In genomic region chr1:164774819-164775654, GRCh38 we compare ENCODE assay signal across 1 cellular context.
TF ChIP-seq lines count a peak whose summit lies in the region.

No MANE protein-coding gene starts in this region.

TF ChIP-seq in K562, 482 proteins besides CTCF, POLR2A, EP300 and RAD21 (continued from another document and continues in another):
- TF ChIP-seq ARID3A (IDR thresholded peaks at IDR 0.05; ENCODE audit: borderline replicate concordance, low read depth, low read length) (no peak), MCM3 (IDR thresholded peaks at IDR 0.05) (no peak), POLR2AphosphoS5 (IDR thresholded peaks at IDR 0.05; ENCODE audit: control insufficient read depth, insufficient read depth, low read depth, low read length) (peak; percentile 60; the same call in 1 of the 2 replicates), NFIC (IDR thresholded peaks at IDR 0.05) (peak; percentile 43), FOXJ2 (tag; IDR thresholded peaks at IDR 0.05) (peak; percentile 92), CBX1 (IDR thresholded peaks at IDR 0.05; ENCODE audit: low read depth) (no peak), ZNF124 (CRISPR knock-in tag; IDR thresholded peaks at IDR 0.05) (no peak), HES1 (IDR thresholded peaks at IDR 0.05; ENCODE audit: low read depth) (peak; percentile 80), TCF7 (IDR thresholded peaks at IDR 0.05; ENCODE audit: borderline replicate concordance) (no peak), HSF4 (CRISPR knock-in tag; IDR thresholded peaks at IDR 0.05; ENCODE audit: borderline replicate concordance) (no peak), ELK1 (CRISPR knock-in tag; IDR thresholded peaks at IDR 0.05) (no peak), HDAC8 (tag; IDR thresholded peaks at IDR 0.05) (no peak), ZNF511 (CRISPR knock-in tag; IDR thresholded peaks at IDR 0.05) (no peak), FUS (optimal IDR thresholded peaks at IDR 0.05; ENCODE audit: low read depth, low read length) (no peak), PCBP1 (IDR thresholded peaks at IDR 0.05; ENCODE audit: low read depth, low read length, poor library complexity, severe bottlenecking) (no peak), USF1 (CRISPR knock-in tag; IDR thresholded peaks at IDR 0.05) (no peak), KDM5B (IDR thresholded peaks at IDR 0.05; ENCODE audit: insufficient replicate concordance, low read depth, low read length) (no peak), NR4A1 (CRISPR knock-in tag; IDR thresholded peaks at IDR 0.05) (no peak), NR4A1 (tag; IDR thresholded peaks at IDR 0.05) (no peak), HDGF (IDR thresholded peaks at IDR 0.05) (no peak), HCFC1 (IDR thresholded peaks at IDR 0.05; ENCODE audit: low read depth, low read length) (no peak), CCNT2 (IDR thresholded peaks at IDR 0.05; ENCODE audit: borderline replicate concordance, extremely low read depth, insufficient read length, low read depth, low read length) (peak; percentile 82), PREB (CRISPR knock-in tag; IDR thresholded peaks at IDR 0.05) (no peak), ZSCAN29 (IDR thresholded peaks at IDR 0.05) (no peak), HMG20A (CRISPR knock-in tag; conservative IDR thresholded peaks at IDR 0.05) (no peak), HMGN3 (IDR thresholded peaks at IDR 0.05; ENCODE audit: borderline replicate concordance, extremely low read depth, insufficient read length, low read depth, low read length) (peak; percentile 33), ZNF316 (IDR thresholded peaks at IDR 0.05) (no peak), ZNF140 (CRISPR knock-in tag; IDR thresholded peaks at IDR 0.05) (no peak), XRCC5 (IDR thresholded peaks at IDR 0.05; ENCODE audit: low read depth, low read length) (no peak), HDAC6 (IDR thresholded peaks at IDR 0.05; ENCODE audit: low read depth, low read length) (no peak), LEF1 (IDR thresholded peaks at IDR 0.05) (0 out of 2 replicates have a peak, but pooled peaks have one; percentile 30), ZNF280A (IDR thresholded peaks at IDR 0.05; ENCODE audit: low read depth, partially characterized antibody) (no peak), SFPQ (IDR thresholded peaks at IDR 0.05; ENCODE audit: low read depth, low read length) (no peak), GABPB1 (CRISPR knock-in tag; IDR thresholded peaks at IDR 0.05) (no peak), GABPB2 (CRISPR knock-in tag; conservative IDR thresholded peaks at IDR 0.05) (no peak), STAT5A (IDR thresholded peaks at IDR 0.05; ENCODE audit: borderline replicate concordance, low read length) (peak; percentile 58), ZNF263 (CRISPR knock-in tag; IDR thresholded peaks at IDR 0.05; ENCODE audit: borderline replicate concordance) (no peak), MECOM (CRISPR knock-in tag; IDR thresholded peaks at IDR 0.05) (no peak), ZNF347 (CRISPR knock-in tag; IDR thresholded peaks at IDR 0.05; ENCODE audit: low read depth) (no peak), PHTF2 (CRISPR knock-in tag; IDR thresholded peaks at IDR 0.05) (no peak), ZNF311 (CRISPR knock-in tag; IDR thresholded peaks at IDR 0.05) (no peak), HINFP (tag; conservative IDR thresholded peaks at IDR 0.05; ENCODE audit: low read depth) (no peak)
- TF ChIP-seq, protein P1, sequence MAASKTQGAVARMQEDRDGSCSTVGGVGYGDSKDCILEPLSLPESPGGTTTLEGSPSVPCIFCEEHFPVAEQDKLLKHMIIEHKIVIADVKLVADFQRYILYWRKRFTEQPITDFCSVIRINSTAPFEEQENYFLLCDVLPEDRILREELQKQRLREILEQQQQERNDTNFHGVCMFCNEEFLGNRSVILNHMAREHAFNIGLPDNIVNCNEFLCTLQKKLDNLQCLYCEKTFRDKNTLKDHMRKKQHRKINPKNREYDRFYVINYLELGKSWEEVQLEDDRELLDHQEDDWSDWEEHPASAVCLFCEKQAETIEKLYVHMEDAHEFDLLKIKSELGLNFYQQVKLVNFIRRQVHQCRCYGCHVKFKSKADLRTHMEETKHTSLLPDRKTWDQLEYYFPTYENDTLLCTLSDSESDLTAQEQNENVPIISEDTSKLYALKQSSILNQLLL (CRISPR knock-in tag; IDR thresholded peaks at IDR 0.05; ENCODE audit: borderline replicate concordance), result no peak
- TF ChIP-seq, protein P2, sequence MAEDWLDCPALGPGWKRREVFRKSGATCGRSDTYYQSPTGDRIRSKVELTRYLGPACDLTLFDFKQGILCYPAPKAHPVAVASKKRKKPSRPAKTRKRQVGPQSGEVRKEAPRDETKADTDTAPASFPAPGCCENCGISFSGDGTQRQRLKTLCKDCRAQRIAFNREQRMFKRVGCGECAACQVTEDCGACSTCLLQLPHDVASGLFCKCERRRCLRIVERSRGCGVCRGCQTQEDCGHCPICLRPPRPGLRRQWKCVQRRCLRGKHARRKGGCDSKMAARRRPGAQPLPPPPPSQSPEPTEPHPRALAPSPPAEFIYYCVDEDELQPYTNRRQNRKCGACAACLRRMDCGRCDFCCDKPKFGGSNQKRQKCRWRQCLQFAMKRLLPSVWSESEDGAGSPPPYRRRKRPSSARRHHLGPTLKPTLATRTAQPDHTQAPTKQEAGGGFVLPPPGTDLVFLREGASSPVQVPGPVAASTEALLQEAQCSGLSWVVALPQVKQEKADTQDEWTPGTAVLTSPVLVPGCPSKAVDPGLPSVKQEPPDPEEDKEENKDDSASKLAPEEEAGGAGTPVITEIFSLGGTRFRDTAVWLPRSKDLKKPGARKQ (CRISPR knock-in tag; IDR thresholded peaks at IDR 0.05), result no peak
- TF ChIP-seq, protein P3, sequence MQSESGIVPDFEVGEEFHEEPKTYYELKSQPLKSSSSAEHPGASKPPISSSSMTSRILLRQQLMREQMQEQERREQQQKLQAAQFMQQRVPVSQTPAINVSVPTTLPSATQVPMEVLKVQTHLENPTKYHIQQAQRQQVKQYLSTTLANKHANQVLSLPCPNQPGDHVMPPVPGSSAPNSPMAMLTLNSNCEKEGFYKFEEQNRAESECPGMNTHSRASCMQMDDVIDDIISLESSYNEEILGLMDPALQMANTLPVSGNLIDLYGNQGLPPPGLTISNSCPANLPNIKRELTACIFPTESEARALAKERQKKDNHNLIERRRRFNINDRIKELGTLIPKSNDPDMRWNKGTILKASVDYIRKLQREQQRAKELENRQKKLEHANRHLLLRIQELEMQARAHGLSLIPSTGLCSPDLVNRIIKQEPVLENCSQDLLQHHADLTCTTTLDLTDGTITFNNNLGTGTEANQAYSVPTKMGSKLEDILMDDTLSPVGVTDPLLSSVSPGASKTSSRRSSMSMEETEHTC (IDR thresholded peaks at IDR 0.05), result no peak
- TF ChIP-seq, protein P4, sequence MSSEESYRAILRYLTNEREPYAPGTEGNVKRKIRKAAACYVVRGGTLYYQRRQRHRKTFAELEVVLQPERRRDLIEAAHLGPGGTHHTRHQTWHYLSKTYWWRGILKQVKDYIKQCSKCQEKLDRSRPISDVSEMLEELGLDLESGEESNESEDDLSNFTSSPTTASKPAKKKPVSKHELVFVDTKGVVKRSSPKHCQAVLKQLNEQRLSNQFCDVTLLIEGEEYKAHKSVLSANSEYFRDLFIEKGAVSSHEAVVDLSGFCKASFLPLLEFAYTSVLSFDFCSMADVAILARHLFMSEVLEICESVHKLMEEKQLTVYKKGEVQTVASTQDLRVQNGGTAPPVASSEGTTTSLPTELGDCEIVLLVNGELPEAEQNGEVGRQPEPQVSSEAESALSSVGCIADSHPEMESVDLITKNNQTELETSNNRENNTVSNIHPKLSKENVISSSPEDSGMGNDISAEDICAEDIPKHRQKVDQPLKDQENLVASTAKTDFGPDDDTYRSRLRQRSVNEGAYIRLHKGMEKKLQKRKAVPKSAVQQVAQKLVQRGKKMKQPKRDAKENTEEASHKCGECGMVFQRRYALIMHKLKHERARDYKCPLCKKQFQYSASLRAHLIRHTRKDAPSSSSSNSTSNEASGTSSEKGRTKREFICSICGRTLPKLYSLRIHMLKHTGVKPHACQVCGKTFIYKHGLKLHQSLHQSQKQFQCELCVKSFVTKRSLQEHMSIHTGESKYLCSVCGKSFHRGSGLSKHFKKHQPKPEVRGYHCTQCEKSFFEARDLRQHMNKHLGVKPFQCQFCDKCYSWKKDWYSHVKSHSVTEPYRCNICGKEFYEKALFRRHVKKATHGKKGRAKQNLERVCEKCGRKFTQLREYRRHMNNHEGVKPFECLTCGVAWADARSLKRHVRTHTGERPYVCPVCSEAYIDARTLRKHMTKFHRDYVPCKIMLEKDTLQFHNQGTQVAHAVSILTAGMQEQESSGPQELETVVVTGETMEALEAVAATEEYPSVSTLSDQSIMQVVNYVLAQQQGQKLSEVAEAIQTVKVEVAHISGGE (CRISPR knock-in tag; IDR thresholded peaks at IDR 0.05), result 0 out of 6 replicates have a peak, but pooled peaks of 1 of the 3 experiments have one; percentile 30
